In the genomic region with DNA sequence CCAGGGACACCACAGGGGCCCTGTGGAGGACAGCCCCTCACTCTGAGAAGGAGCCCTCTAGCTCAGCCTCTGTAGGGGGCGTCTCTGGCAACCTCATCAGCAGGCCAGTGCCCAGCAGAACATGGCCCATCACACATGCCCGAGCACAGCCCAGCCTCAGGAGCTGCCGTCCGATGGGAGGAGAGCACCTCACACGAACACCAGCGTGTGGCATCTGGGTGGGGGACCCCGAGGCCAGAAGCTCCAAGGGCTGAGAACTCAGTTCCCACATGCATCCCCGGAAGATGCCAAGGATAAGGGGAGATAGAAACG, we compare ENCODE assay signal across 9 cellular contexts. TPM values are rescaled to one million over a fixed set of nuclear protein-coding genes. Genes with fewer than 3 reads are reported as not detected.
DNase-seq lines count a peak whose midpoint lies in the region; ATAC-seq and TF ChIP-seq lines count a peak whose summit lies in the region.
"Had no signal": no experiment of that assay in that cellular context is flagged by ENCODE, and none has a peak within 500 bp of the region (broad histone marks: within the 10 kb centered on the region; RNA-seq: fewer than 3 reads in every experiment).

No MANE protein-coding gene starts in this region.

- peak overlapping the region; percentile 84 for H3K27ac ChIP-seq in lower lobe of right lung
- H3K27ac ChIP-seq in tibial nerve, result peak overlapping the region; percentile 57 to 92 (median 78)

- H3K36me3 ChIP-seq in lower lobe of right lung (peaks cover 28% of the 10 kb centered on the region), tibial nerve (no peaks in the 10 kb centered on the region)

- H3K9me3 Mint-ChIP-seq in activated naive CD4-positive, alpha-beta T cell treated with anti-CD3 and anti-CD28 coated beads, Interleukin-2, amount 50 U/mL, for 24 hours, result no peaks in the 10 kb centered on the region
- H3K9me3 Mint-ChIP-seq in activated naive CD4-positive, alpha-beta T cell treated with anti-CD3 and anti-CD28 coated beads, Interleukin-2, amount 50 U/mL, for 72 hours, result no peaks in the 10 kb centered on the region

- H3K27me3 ChIP-seq in lower lobe of right lung (ENCODE audit: low read depth) (no peaks in the 10 kb centered on the region), tibial nerve (no peaks in the 10 kb centered on the region)

- peaks cover 40% of the 10 kb centered on the region for H3K4me1 Mint-ChIP-seq in activated naive CD4-positive, alpha-beta T cell treated with anti-CD3 and anti-CD28 coated beads, Interleukin-2, amount 50 U/mL, for 24 hours

- peaks cover 59% of the 10 kb centered on the region for H3K4me1 ChIP-seq in lower lobe of right lung
- H3K4me1 ChIP-seq in tibial nerve, result peaks cover 5 to 98% (median 77%) of the 10 kb centered on the region in 4 donors

- TF ChIP-seq EP300 in tibial nerve (IDR thresholded peaks at IDR 0.05), result no peak

- no peak for ATAC-seq in activated naive CD4-positive, alpha-beta T cell treated with anti-CD3 and anti-CD28 coated beads, Interleukin-2, amount 50 U/mL, for 72 hours
- ATAC-seq in lower lobe of right lung (no peak), HG02642 (IDR thresholded peaks at IDR 0.05; ENCODE audit: poor library complexity, unreplicated experiment) (no peak), HG03520 (IDR thresholded peaks at IDR 0.05; ENCODE audit: unreplicated experiment) (no peak)
- ATAC-seq: mucosa of descending colon had no signal

- peak overlapping the region; percentile 37 for H3K27ac Mint-ChIP-seq in activated naive CD4-positive, alpha-beta T cell treated with anti-CD3 and anti-CD28 coated beads, Interleukin-2, amount 50 U/mL, for 24 hours
- H3K27ac Mint-ChIP-seq in activated naive CD4-positive, alpha-beta T cell treated with anti-CD3 and anti-CD28 coated beads, Interleukin-2, amount 50 U/mL, for 72 hours, result peak overlapping the region in 1 of 2 donors; percentile 72

- TF ChIP-seq CTCF in lower lobe of right lung (IDR thresholded peaks at IDR 0.05) (no peak), tibial nerve (IDR thresholded peaks at IDR 0.05) (no peak)

- no peak overlapping the region for H3K4me3 Mint-ChIP-seq in activated naive CD4-positive, alpha-beta T cell treated with anti-CD3 and anti-CD28 coated beads, Interleukin-2, amount 50 U/mL, for 24 hours

- H3K9me3 ChIP-seq in lower lobe of right lung (no peaks in the 10 kb centered on the region), tibial nerve (no peaks in the 10 kb centered on the region)
- H3K9me3 ChIP-seq: mucosa of descending colon had no signal

- TF ChIP-seq POLR2A in tibial nerve (IDR thresholded peaks at IDR 0.05), result no peak

- no peaks in the 10 kb centered on the region for H3K27me3 Mint-ChIP-seq in activated naive CD4-positive, alpha-beta T cell treated with anti-CD3 and anti-CD28 coated beads, Interleukin-2, amount 50 U/mL, for 24 hours

- WGBS in tibial nerve, 2 donors, result 70% methylated on average over 9 of the region's 9 CpGs

- intact Hi-C loops in lower lobe of right lung (cut with DNase I), result no loop called here

- no peak for DNase-seq in activated naive CD4-positive, alpha-beta T cell treated with anti-CD3 and anti-CD28 coated beads, Interleukin-2, amount 50 U/mL, for 72 hours (ENCODE audit: low spot score in 2 of 2)
- DNase-seq in lower lobe of right lung (no peak), tibial nerve (ENCODE audit: low spot score in 2 of 2) (no peak)
- DNase-seq: activated T-cell treated with anti-CD3 and anti-CD28 coated beads for 4 hours, NCI-H1694 had no signal

- no peaks in the 10 kb centered on the region for H3K36me3 Mint-ChIP-seq in activated naive CD4-positive, alpha-beta T cell treated with anti-CD3 and anti-CD28 coated beads, Interleukin-2, amount 50 U/mL, for 24 hours
- H3K36me3 Mint-ChIP-seq in activated naive CD4-positive, alpha-beta T cell treated with anti-CD3 and anti-CD28 coated beads, Interleukin-2, amount 50 U/mL, for 72 hours, result no peaks in the 10 kb centered on the region

- H3K4me3 ChIP-seq in lower lobe of right lung (no peak overlapping the region), tibial nerve (no peak overlapping the region)
- H3K4me3 ChIP-seq: mucosa of descending colon had no signal

RNA-seq across cellular contexts. Expression of gene SH3GL1, which starts 11.3 kb away (rescaled TPM):
- total RNA-seq in activated naive CD4-positive, alpha-beta T cell treated with anti-CD3 and anti-CD28 coated beads, Interleukin-2, amount 50 U/mL, for 72 hours, result 10 to 100 TPM; 40.9 to 53.4 TPM
- total RNA-seq in lower lobe of right lung, result 44.3 TPM
- 10 to 100 TPM; 35.0 to 64.8 (median 52.9) TPM for total RNA-seq in tibial nerve

RNA-seq across cellular contexts. Expression of gene CHAF1A, which starts 13.4 kb away (rescaled TPM):
- total RNA-seq in activated naive CD4-positive, alpha-beta T cell treated with anti-CD3 and anti-CD28 coated beads, Interleukin-2, amount 50 U/mL, for 72 hours, result 10 to 100 TPM; 67.1 to 93.6 TPM
- total RNA-seq in lower lobe of right lung (7.2 TPM), tibial nerve (10 to 100 TPM in 1 of 4 donors, 1 to 10 TPM in 3; 4.9 to 18.6 (median 8.1) TPM)

RNA-seq across cellular contexts. Expression of gene MPND, which starts 45.7 kb away (rescaled TPM):
- 10 to 100 TPM; 18.4 to 22.0 TPM for total RNA-seq in activated naive CD4-positive, alpha-beta T cell treated with anti-CD3 and anti-CD28 coated beads, Interleukin-2, amount 50 U/mL, for 72 hours
- total RNA-seq in lower lobe of right lung, result 41.2 TPM
- total RNA-seq in tibial nerve, result 10 to 100 TPM in 1 of 4 donors, 1 to 10 TPM in 3; 2.2 to 13.2 (median 6.6) TPM

RNA-seq across cellular contexts. Expression of gene STAP2, which starts 50.4 kb away (rescaled TPM):
- 10 to 100 TPM; 17.4 to 22.3 TPM for total RNA-seq in activated naive CD4-positive, alpha-beta T cell treated with anti-CD3 and anti-CD28 coated beads, Interleukin-2, amount 50 U/mL, for 72 hours
- 11.8 TPM for total RNA-seq in lower lobe of right lung
- 1 to 10 TPM in 3 of 4 donors, not detected in 1; 3.1 to 6.0 (median 4.8) TPM for total RNA-seq in tibial nerve
